In the genomic region with DNA sequence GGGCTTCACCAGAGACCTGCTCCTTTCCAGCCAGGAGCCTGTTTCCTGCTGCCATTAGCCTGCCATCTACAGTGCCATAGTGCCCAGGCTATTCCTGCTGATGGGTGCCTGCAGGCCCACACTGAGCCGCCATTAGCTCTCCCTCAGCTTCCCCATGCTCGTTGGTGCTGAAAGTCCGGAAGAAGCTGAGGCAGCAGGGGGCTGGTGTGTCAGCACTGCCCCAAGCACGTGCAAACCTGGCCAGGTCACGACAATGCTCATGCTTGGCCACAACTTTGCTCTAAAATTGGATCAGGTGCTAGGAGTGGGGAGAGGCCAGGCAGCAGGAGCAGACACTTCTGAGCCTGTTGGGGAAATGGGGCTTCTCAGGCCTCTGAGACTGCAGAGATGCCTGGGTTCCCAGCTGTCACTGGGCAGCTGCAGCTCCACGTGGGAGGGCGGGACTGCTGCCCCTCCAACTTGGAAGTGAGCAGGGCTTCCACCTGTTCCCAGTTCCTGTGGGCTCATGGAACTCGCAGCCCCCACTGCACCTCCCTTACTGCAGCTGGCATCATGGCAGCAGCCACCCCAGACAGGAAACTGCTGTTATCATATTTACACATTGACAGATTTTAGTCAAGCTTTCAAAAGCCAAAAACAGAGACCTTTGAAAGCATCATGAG, we compare ENCODE assay signal across 12 cellular contexts.
A peak's percentile ranks its signal among the peaks of the same experiment; 100 is the strongest.
DNase-seq lines count a peak whose midpoint lies in the region; ATAC-seq and FAIRE-seq lines count a peak whose summit lies in the region.
"Had no signal": no experiment of that assay in that cellular context is flagged by ENCODE, and none has a peak within 500 bp of the region (broad histone marks: within the 10 kb centered on the region; RNA-seq: fewer than 3 reads in every experiment).

No MANE protein-coding gene starts in this region.

- CTCF ChIA-PET in activated CD8-positive, alpha-beta memory T cell treated with anti-CD3 and anti-CD28 coated beads, Interleukin-2, amount 10 ng/mL, durations not matched to agents 7 days and 5 days (lab: Charles Lee) = no interaction called here

- H3K27me3 Mint-ChIP-seq in activated CD8-positive, alpha-beta memory T cell treated with anti-CD3 and anti-CD28 coated beads, Interleukin-2, amount 10 ng/mL, durations not matched to agents 7 days and 5 days = no peaks in the 10 kb centered on the region
- H3K27me3 Mint-ChIP-seq: CD8-positive, alpha-beta memory T cell; IgD-negative memory B cell had no signal

- H3K9me3 Mint-ChIP-seq in activated CD8-positive, alpha-beta memory T cell treated with anti-CD3 and anti-CD28 coated beads, Interleukin-2, amount 10 ng/mL, durations not matched to agents 7 days and 5 days (ENCODE audit: low read depth) = peaks cover 8% of the 10 kb centered on the region

- H3K4me1 Mint-ChIP-seq in activated CD8-positive, alpha-beta memory T cell treated with anti-CD3 and anti-CD28 coated beads, Interleukin-2, amount 10 ng/mL, durations not matched to agents 7 days and 5 days = no peaks in the 10 kb centered on the region
- H3K4me1 Mint-ChIP-seq: CD8-positive, alpha-beta memory T cell; IgD-negative memory B cell had no signal

- H3K4me3 Mint-ChIP-seq in activated CD8-positive, alpha-beta memory T cell treated with anti-CD3 and anti-CD28 coated beads, Interleukin-2, amount 10 ng/mL, durations not matched to agents 7 days and 5 days = no peak overlapping the region
- H3K4me3 Mint-ChIP-seq: CD8-positive, alpha-beta memory T cell; IgD-negative memory B cell had no signal

- H3K36me3 Mint-ChIP-seq in activated CD8-positive, alpha-beta memory T cell treated with anti-CD3 and anti-CD28 coated beads, Interleukin-2, amount 10 ng/mL, durations not matched to agents 7 days and 5 days = no peaks in the 10 kb centered on the region
- H3K36me3 Mint-ChIP-seq: CD8-positive, alpha-beta memory T cell; IgD-negative memory B cell had no signal

- peak; percentile 10 for ATAC-seq in sciatic nerve
- no peak for ATAC-seq in activated CD8-positive, alpha-beta memory T cell treated with anti-CD3 and anti-CD28 coated beads, Interleukin-2, amount 10 ng/mL, durations not matched to agents 7 days and 5 days

- no peak overlapping the region for H3K27ac Mint-ChIP-seq in activated CD8-positive, alpha-beta memory T cell treated with anti-CD3 and anti-CD28 coated beads, Interleukin-2, amount 10 ng/mL, durations not matched to agents 7 days and 5 days
- H3K27ac Mint-ChIP-seq: CD8-positive, alpha-beta memory T cell; IgD-negative memory B cell had no signal

- intact Hi-C loops in sciatic nerve (cut with DNase I) = no loop called here

- DNase-seq in DMS 273 (lab: John Stamatoyannopoulos, UW; ENCODE audit: unreplicated experiment) (peak; percentile 1), DMS 273 treated with DMSO at 0.1 percent for 48 hours (lab: John Stamatoyannopoulos, UW) (no peak), myocyte (ENCODE audit: low read depth) (peak; percentile 82), sciatic nerve (ENCODE audit: low spot score) (no peak), GM19239 (ENCODE audit: insufficient read length, low spot score) (no peak), NCI-H1105 treated with DMSO at 0.1 percent for 48 hours (lab: John Stamatoyannopoulos, UW) (no peak)
- DNase-seq in stimulated activated CD4-positive, alpha-beta T cell treated with anti-CD3 and anti-CD28 coated beads, Interleukin-2, amount 100 ng/mL, for 24 hours = no peak
- no peak for DNase-seq in activated CD8-positive, alpha-beta memory T cell treated with anti-CD3 and anti-CD28 coated beads, Interleukin-2, amount 10 ng/mL, durations not matched to agents 7 days and 5 days
- DNase-seq: Caco-2; CD8-positive, alpha-beta memory T cell; GOT3 had no signal

- no peak for FAIRE-seq in GM19239 (lab: Jason Lieb, UNC)

Comparison
In these comparisons a context has a peak if more than half of its experiments do, and no peak if none do; other contexts are left out.
1. DNase-seq: peak in DMS 273 (single experiment) and myocyte (single experiment); none in DMS 273 treated with DMSO at 0.1 percent for 48 hours (single experiment), sciatic nerve (single experiment), GM19239 (single experiment), stimulated activated CD4-positive, alpha-beta T cell treated with anti-CD3 and anti-CD28 coated beads, Interleukin-2, amount 100 ng/mL, for 24 hours (0 of 2), activated CD8-positive, alpha-beta memory T cell treated with anti-CD3 and anti-CD28 coated beads, Interleukin-2, amount 10 ng/mL, durations not matched to agents 7 days and 5 days (single experiment) and NCI-H1105 treated with DMSO at 0.1 percent for 48 hours (single experiment).